8 cellular contexts compared by ENCODE assay signal in the genomic region with DNA sequence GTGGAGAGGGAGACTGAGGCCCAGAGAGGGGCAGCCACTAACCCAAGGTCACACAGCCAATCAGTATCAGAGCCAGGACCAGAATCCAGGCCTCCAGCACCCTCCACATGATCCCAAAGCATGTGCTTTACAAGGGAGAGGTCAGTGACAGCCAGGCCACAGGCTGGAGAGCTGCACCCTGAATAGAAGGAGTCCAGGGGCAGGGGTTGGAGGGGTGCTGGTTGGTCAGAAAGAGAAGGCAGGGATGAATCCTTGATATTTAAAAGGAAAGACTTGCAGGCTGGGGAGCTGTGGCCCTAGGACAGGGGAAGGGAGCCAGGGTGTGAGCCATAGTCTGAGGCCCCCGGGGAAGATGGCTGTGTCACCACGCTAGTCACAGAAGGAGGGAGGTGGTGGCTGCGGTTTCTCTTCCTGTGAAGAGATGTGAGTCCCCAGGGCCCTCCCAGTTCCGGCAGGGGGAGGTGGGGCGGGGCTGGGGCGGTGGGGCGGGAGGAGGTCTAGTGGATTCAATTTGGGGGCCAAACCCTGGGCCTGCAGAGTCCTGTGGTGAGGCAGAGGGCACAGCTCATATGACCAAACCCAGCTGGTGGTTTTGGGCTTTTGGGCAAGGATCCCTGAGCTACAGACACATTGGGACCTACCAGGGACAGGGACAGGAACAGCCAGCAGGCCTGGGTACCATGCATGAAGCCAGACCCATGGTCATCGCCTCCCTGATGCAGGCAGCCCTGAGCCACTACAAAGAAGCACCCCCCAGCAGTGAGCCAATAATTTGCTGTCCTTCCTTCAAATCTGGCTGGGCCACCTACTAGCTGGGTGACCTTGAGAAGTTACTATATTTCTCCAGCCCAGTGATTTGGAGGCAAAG. TPM values are rescaled to one million over a fixed set of nuclear protein-coding genes. Genes with fewer than 3 reads are reported as not detected.
DNase-seq lines count a peak whose midpoint lies in the region; ATAC-seq and TF ChIP-seq lines count a peak whose summit lies in the region.

No MANE protein-coding gene starts in this region.

- peaks cover 89% of the 10 kb centered on the region for H3K36me3 ChIP-seq in DND-41 (ENCODE audit: insufficient read depth, low read length)

- H3K27ac ChIP-seq in DND-41 (ENCODE audit: low read length) = peak overlapping the region; percentile 100

- no peak for TF ChIP-seq CTCF in DND-41 (IDR thresholded peaks at IDR 0.05; ENCODE audit: borderline replicate concordance, extremely low read depth, low read length, poor library complexity, severe bottlenecking)

- peak overlapping the region; percentile 62 for H3K4me2 ChIP-seq in DND-41 (ENCODE audit: insufficient read depth, low read length)

- peak overlapping the region in 1 of 2 experiments; percentile 49; a peak in 2 of 4 replicates for H3K4me3 ChIP-seq in DND-41 (ENCODE audit: low read depth in 1 of 2, low read length in 2 of 2)

- peaks cover 46% of the 10 kb centered on the region for H3K4me1 ChIP-seq in DND-41 (ENCODE audit: insufficient read depth, low read length)

- peak overlapping the region; percentile 71 for H3K9ac ChIP-seq in DND-41 (ENCODE audit: low read depth, low read length)

- H4K20me1 ChIP-seq in DND-41 (ENCODE audit: insufficient read depth, low read length) = peaks cover 40% of the 10 kb centered on the region

- H3K27me3 ChIP-seq in DND-41 (ENCODE audit: insufficient read depth, low read length, poor library complexity) = no peaks in the 10 kb centered on the region

- H3K79me2 ChIP-seq in DND-41 (ENCODE audit: insufficient read depth, low read length) = peaks cover 46% of the 10 kb centered on the region

- H3K9me3 ChIP-seq in DND-41 (ENCODE audit: insufficient read depth, low read length, severe bottlenecking) = no peaks in the 10 kb centered on the region

- H2AFZ ChIP-seq in DND-41 (ENCODE audit: low read depth, low read length) = peak overlapping the region; percentile 6; the same call in 1 of the 2 replicates

- ATAC-seq in DND-41 (ENCODE audit: insufficient read depth, low read depth) (peak; percentile 96), HG02763 (IDR thresholded peaks at IDR 0.05; ENCODE audit: unreplicated experiment) (peak; percentile 55), left lobe of liver (peak; percentile 52), HG03378 (IDR thresholded peaks at IDR 0.05; ENCODE audit: unreplicated experiment) (no peak)

- peak; percentile 94 for DNase-seq in DND-41
- DNase-seq in SIG-M5 (lab: John Stamatoyannopoulos, UW) = peak; percentile 14
- peak; percentile 85 for DNase-seq in activated effector memory CD4-positive, alpha-beta T cell treated with Interleukin-2 at 50 U/mL for 16 hours
- no peak for DNase-seq in left lobe of liver (ENCODE audit: low spot score)
- DNase-seq in stimulated activated CD8-positive, alpha-beta memory T cell treated with anti-CD3 and anti-CD28 coated beads, Interleukin-7, amount 100 ng/mL, for 4 hours (ENCODE audit: low read depth in 2 of 2) = peak; percentile 89 to 90
- DNase-seq in amygdala (lab: John Stamatoyannopoulos, UW) = no peak

RNA-seq across cellular contexts. Expression of a gene that starts 14.0 kb away (rescaled TPM):
- 4.5 TPM for total RNA-seq in left lobe of liver

RNA-seq across cellular contexts. Expression of a gene that starts 17.8 kb away (rescaled TPM):
- not detected for total RNA-seq in left lobe of liver

RNA-seq across cellular contexts. Expression of a gene that starts 42.0 kb away (rescaled TPM):
- total RNA-seq in left lobe of liver = 12.6 TPM

RNA-seq across cellular contexts. Expression of a gene that starts 52.3 kb away (rescaled TPM):
- total RNA-seq in left lobe of liver = 5.2 TPM

Comparison
In these comparisons a context has a peak if more than half of its experiments do, and no peak if none do; other contexts are left out.
1. DNase-seq: peak in DND-41 (single experiment), SIG-M5 (single experiment), activated effector memory CD4-positive, alpha-beta T cell treated with Interleukin-2 at 50 U/mL for 16 hours (single experiment) and stimulated activated CD8-positive, alpha-beta memory T cell treated with anti-CD3 and anti-CD28 coated beads, Interleukin-7, amount 100 ng/mL, for 4 hours (2 of 2); none in left lobe of liver (single experiment) and amygdala (0 of 56).